In the genomic region with DNA sequence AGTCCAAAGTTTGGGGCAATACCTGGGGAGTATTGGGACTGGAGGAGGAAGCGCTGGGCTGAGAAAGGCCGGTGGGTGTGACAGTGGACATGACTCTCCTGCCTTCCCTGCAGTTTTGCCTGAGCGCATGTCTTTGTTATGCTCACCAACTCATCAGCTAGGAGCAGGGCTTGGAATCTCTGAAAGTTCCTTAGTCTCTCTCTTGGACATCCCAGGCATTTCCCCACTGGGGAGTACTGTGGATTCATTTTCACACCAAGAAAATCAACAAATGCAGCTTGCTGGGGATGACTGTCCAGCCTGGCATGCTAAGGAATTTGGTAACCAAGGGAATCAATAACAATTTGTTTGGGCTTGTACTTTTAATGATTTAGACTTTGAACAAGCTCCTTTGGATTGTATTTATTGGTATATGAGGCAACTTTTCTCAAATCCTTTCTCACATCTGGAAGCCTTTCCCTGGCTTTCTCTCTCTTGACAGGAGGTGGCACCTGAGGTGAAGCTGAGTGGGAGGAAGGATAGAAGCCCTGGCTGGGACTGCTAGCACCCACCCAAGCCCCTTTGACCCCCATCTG, we compare ENCODE assay signal across 13 cellular contexts. TPM values are rescaled to one million over a fixed set of nuclear protein-coding genes. Genes with fewer than 3 reads are reported as not detected.
DNase-seq lines count a peak whose midpoint lies in the region; ATAC-seq and TF ChIP-seq lines count a peak whose summit lies in the region.
"Had no signal": no experiment of that assay in that cellular context is flagged by ENCODE, and none has a peak within 500 bp of the region (broad histone marks: within the 10 kb centered on the region; RNA-seq: fewer than 3 reads in every experiment).

No MANE protein-coding gene starts in this region.

- no peaks in the 10 kb centered on the region for H3K36me3 ChIP-seq in HUES48 (ENCODE audit: control insufficient read depth, insufficient read depth, low read length)
- H3K36me3 ChIP-seq: heart right ventricle had no signal

- H3K4me1 ChIP-seq in HUES48 (ENCODE audit: control insufficient read depth, insufficient read depth, low read length): peaks cover 23% of the 10 kb centered on the region
- H3K4me1 ChIP-seq: heart right ventricle had no signal

- no peak overlapping the region for H3K9ac ChIP-seq in HUES48 (ENCODE audit: low read depth, low read length)

- ATAC-seq in HG02588 (IDR thresholded peaks at IDR 0.05; ENCODE audit: unreplicated experiment): no peak
- ATAC-seq: heart right ventricle had no signal

- DNase-seq in AG09319 (ENCODE audit: extremely low read depth, low read depth) (peak; percentile 65), cardiac fibroblast (ENCODE audit: low read depth in 2 of 2) (peak; percentile 76 to 90), islet precursor cell (peak; percentile 79), NCI-H510A treated with DMSO at 0.1 percent for 48 hours (lab: John Stamatoyannopoulos, UW) (no peak), SK-N-DZ (ENCODE audit: low spot score) (no peak)
- no peak for DNase-seq in activated T-cell treated with anti-CD3 and anti-CD28 coated beads, Interleukin-2, amount 50 U/mL, for 1 hour
- DNase-seq: activated T-cell treated with anti-CD3 and anti-CD28 coated beads for 4 hours; heart right ventricle; stimulated activated CD4-positive, alpha-beta T cell treated with anti-CD3 and anti-CD28 coated beads, Interleukin-4, amount 100 ng/mL, for 4 hours; substantia nigra had no signal

- no peaks in the 10 kb centered on the region for H3K9me3 ChIP-seq in HUES48 (ENCODE audit: control insufficient read depth, insufficient read depth, low read length)
- H3K9me3 ChIP-seq: heart right ventricle had no signal

- TF ChIP-seq CTCF in AG09319 (IDR thresholded peaks at IDR 0.05; ENCODE audit: low read depth, low read length) (peak; percentile 8; the same call in 1 of the 2 replicates), cardiac fibroblast (IDR thresholded peaks at IDR 0.05; ENCODE audit: low read depth, low read length) (no peak)

- H3K4me3 ChIP-seq in HUES48 (ENCODE audit: low read depth, low read length): no peak overlapping the region
- H3K4me3 ChIP-seq in cardiac fibroblast (replicated peaks in 1 of 2; ENCODE audit: low read depth in 2 of 2, low read length in 2 of 2): no peak overlapping the region
- H3K4me3 ChIP-seq: heart right ventricle had no signal

- H3K27me3 ChIP-seq in HUES48 (ENCODE audit: control insufficient read depth, insufficient read depth, low read length): no peaks in the 10 kb centered on the region
- H3K27me3 ChIP-seq: heart right ventricle had no signal

- peak overlapping the region; percentile 75 for H3K27ac ChIP-seq in HUES48 (ENCODE audit: low read depth, low read length)
- H3K27ac ChIP-seq: C4-2B, heart right ventricle had no signal

RNA-seq across cellular contexts. Expression of a gene that starts 48.5 kb away (rescaled TPM):
- polyA plus RNA-seq in SK-N-DZ (2014; cell fraction: cytosol; rRNA removed): 36.1 and 40.3 TPM in 2 replicates
- polyA plus RNA-seq in SK-N-DZ (2014; cell fraction: nucleus; rRNA removed): 24.1 and 26.0 TPM in 2 replicates

Comparison
In these comparisons a context has a peak if more than half of its experiments do, and no peak if none do; other contexts are left out.
1. DNase-seq: peak in AG09319 (single experiment), cardiac fibroblast (2 of 2) and islet precursor cell (single experiment); none in NCI-H510A treated with DMSO at 0.1 percent for 48 hours (single experiment), SK-N-DZ (single experiment) and activated T-cell treated with anti-CD3 and anti-CD28 coated beads, Interleukin-2, amount 50 U/mL, for 1 hour (single experiment).